ENCODE assay signal across 1 cellular context in the genomic region with DNA sequence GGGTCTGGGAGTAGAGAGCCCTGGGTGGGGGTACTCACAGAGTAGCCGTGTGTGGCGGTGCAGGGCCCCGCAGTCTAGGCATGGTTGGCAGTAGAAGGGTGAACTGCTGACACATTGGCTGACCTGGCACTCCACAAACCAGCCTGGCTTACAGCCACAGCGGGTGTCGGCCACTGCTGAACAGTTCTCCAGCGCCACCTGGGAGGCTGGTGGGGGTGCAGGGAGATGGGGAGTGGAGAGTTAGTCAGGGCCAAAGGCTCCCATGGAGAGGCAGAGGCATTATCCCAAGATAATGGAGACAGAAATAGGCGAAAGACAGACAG.
TF ChIP-seq lines count a peak whose summit lies in the region.

No MANE protein-coding gene starts in this region.

TF ChIP-seq in SK-N-SH, 30 proteins besides CTCF, POLR2A, EP300 and RAD21:
- TF ChIP-seq TCF12 (IDR thresholded peaks at IDR 0.05), result no peak
- no peak for TF ChIP-seq RCOR1 (IDR thresholded peaks at IDR 0.05; ENCODE audit: low read length)
- TF ChIP-seq, protein P1, sequence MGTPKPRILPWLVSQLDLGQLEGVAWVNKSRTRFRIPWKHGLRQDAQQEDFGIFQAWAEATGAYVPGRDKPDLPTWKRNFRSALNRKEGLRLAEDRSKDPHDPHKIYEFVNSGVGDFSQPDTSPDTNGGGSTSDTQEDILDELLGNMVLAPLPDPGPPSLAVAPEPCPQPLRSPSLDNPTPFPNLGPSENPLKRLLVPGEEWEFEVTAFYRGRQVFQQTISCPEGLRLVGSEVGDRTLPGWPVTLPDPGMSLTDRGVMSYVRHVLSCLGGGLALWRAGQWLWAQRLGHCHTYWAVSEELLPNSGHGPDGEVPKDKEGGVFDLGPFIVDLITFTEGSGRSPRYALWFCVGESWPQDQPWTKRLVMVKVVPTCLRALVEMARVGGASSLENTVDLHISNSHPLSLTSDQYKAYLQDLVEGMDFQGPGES (IDR thresholded peaks at IDR 0.05; ENCODE audit: low read depth, low read length), result no peak
- TF ChIP-seq, protein P2, sequence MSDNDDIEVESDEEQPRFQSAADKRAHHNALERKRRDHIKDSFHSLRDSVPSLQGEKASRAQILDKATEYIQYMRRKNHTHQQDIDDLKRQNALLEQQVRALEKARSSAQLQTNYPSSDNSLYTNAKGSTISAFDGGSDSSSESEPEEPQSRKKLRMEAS (IDR thresholded peaks at IDR 0.05; ENCODE audit: low read depth), result no peak
- TF ChIP-seq, protein P3, sequence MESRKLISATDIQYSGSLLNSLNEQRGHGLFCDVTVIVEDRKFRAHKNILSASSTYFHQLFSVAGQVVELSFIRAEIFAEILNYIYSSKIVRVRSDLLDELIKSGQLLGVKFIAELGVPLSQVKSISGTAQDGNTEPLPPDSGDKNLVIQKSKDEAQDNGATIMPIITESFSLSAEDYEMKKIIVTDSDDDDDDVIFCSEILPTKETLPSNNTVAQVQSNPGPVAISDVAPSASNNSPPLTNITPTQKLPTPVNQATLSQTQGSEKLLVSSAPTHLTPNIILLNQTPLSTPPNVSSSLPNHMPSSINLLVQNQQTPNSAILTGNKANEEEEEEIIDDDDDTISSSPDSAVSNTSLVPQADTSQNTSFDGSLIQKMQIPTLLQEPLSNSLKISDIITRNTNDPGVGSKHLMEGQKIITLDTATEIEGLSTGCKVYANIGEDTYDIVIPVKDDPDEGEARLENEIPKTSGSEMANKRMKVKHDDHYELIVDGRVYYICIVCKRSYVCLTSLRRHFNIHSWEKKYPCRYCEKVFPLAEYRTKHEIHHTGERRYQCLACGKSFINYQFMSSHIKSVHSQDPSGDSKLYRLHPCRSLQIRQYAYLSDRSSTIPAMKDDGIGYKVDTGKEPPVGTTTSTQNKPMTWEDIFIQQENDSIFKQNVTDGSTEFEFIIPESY (IDR thresholded peaks at IDR 0.05; ENCODE audit: borderline replicate concordance, low read depth), result no peak
- TF ChIP-seq, protein P4, sequence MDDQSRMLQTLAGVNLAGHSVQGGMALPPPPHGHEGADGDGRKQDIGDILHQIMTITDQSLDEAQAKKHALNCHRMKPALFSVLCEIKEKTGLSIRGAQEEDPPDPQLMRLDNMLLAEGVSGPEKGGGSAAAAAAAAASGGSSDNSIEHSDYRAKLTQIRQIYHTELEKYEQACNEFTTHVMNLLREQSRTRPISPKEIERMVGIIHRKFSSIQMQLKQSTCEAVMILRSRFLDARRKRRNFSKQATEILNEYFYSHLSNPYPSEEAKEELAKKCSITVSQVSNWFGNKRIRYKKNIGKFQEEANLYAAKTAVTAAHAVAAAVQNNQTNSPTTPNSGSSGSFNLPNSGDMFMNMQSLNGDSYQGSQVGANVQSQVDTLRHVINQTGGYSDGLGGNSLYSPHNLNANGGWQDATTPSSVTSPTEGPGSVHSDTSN (IDR thresholded peaks at IDR 0.05), result no peak
- TF ChIP-seq NFIC (IDR thresholded peaks at IDR 0.05; ENCODE audit: borderline replicate concordance), result no peak
- no peak for TF ChIP-seq MXI1 (IDR thresholded peaks at IDR 0.05; ENCODE audit: low read depth, low read length)
- no peak for TF ChIP-seq NRF1 (IDR thresholded peaks at IDR 0.05; ENCODE audit: low read depth, low read length)
- no peak for TF ChIP-seq FOXJ3 (CRISPR knock-in tag; IDR thresholded peaks at IDR 0.05)
- no peak for TF ChIP-seq EZH2phosphoT487 (IDR thresholded peaks at IDR 0.05; ENCODE audit: borderline replicate concordance, low read depth)
- no peak for TF ChIP-seq SMC3 (IDR thresholded peaks at IDR 0.05; ENCODE audit: low read depth, low read length)
- TF ChIP-seq, protein P5, sequence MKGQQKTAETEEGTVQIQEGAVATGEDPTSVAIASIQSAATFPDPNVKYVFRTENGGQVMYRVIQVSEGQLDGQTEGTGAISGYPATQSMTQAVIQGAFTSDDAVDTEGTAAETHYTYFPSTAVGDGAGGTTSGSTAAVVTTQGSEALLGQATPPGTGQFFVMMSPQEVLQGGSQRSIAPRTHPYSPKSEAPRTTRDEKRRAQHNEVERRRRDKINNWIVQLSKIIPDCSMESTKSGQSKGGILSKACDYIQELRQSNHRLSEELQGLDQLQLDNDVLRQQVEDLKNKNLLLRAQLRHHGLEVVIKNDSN (IDR thresholded peaks at IDR 0.05; ENCODE audit: borderline replicate concordance, low read depth), result no peak
- TF ChIP-seq, protein P6, sequence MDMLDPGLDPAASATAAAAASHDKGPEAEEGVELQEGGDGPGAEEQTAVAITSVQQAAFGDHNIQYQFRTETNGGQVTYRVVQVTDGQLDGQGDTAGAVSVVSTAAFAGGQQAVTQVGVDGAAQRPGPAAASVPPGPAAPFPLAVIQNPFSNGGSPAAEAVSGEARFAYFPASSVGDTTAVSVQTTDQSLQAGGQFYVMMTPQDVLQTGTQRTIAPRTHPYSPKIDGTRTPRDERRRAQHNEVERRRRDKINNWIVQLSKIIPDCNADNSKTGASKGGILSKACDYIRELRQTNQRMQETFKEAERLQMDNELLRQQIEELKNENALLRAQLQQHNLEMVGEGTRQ (IDR thresholded peaks at IDR 0.05; ENCODE audit: borderline replicate concordance, low read depth, low read length), result no peak
- no peak for TF ChIP-seq POLR2AphosphoS5 (IDR thresholded peaks at IDR 0.05; ENCODE audit: low read depth, low read length)
- TF ChIP-seq SIN3A (IDR thresholded peaks at IDR 0.05; ENCODE audit: borderline replicate concordance, low read depth, low read length), result no peak
- TF ChIP-seq CHD2 (IDR thresholded peaks at IDR 0.05; ENCODE audit: low read length, partially characterized antibody), result no peak
- TF ChIP-seq ELF1 (IDR thresholded peaks at IDR 0.05), result no peak
- no peak for TF ChIP-seq RXRA (IDR thresholded peaks at IDR 0.05; ENCODE audit: borderline replicate concordance, low read depth)
